1 cellular context compared by ENCODE assay signal in genomic region chr22:30298005-30298701, GRCh38.
TF ChIP-seq lines count a peak whose summit lies in the region.

No MANE protein-coding gene starts in this region.

TF ChIP-seq in WTC11, 78 proteins besides CTCF, POLR2A, EP300 and RAD21 (continued from another document):
- TF ChIP-seq ZBTB21 (CRISPR knock-in tag; IDR thresholded peaks at IDR 0.05; ENCODE audit: borderline replicate concordance) (no peak), SP1 (CRISPR knock-in tag; conservative IDR thresholded peaks at IDR 0.05) (no peak), RORB (CRISPR knock-in tag; IDR thresholded peaks at IDR 0.05) (no peak), CREM (CRISPR knock-in tag; IDR thresholded peaks at IDR 0.05) (no peak), ETV6 (CRISPR knock-in tag; IDR thresholded peaks at IDR 0.05) (no peak), MXD4 (CRISPR knock-in tag; IDR thresholded peaks at IDR 0.05; ENCODE audit: borderline replicate concordance) (no peak), NR1H2 (CRISPR knock-in tag; IDR thresholded peaks at IDR 0.05) (no peak), ZMAT4 (CRISPR knock-in tag; IDR thresholded peaks at IDR 0.05) (no peak), ZNF263 (CRISPR knock-in tag; IDR thresholded peaks at IDR 0.05; ENCODE audit: low read depth) (no peak), CBFB (CRISPR knock-in tag; IDR thresholded peaks at IDR 0.05; ENCODE audit: low read depth) (no peak), EMX1 (CRISPR knock-in tag; IDR thresholded peaks at IDR 0.05) (no peak), ESRRA (CRISPR knock-in tag; IDR thresholded peaks at IDR 0.05; ENCODE audit: borderline replicate concordance) (no peak), GABPB1 (CRISPR knock-in tag; IDR thresholded peaks at IDR 0.05) (no peak)
